Comparison of ENCODE assay signal across 18 cellular contexts in the genomic region with DNA sequence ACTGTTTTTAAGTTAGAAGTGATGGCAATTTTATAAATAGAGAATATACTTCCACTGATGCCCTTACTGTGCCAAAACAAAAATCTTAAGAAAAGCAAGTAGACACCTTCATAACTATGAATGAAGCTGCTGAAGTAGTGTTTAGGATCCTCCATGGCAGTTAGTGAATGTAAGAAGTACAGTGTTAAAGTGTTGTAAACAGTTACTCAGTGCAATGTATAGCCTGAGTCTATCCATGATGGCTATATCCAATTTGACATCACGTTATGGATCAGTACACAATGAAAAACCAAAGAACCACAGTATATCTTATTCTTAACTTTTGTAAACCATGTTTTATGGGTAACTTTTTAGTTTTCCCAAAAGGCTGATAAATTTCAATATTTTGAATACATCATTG. TPM values are rescaled to one million over a fixed set of nuclear protein-coding genes. Genes with fewer than 3 reads are reported as not detected.
DNase-seq lines count a peak whose midpoint lies in the region; ATAC-seq, FAIRE-seq and TF ChIP-seq lines count a peak whose summit lies in the region.
"Had no signal": no experiment of that assay in that cellular context is flagged by ENCODE, and none has a peak within 500 bp of the region (broad histone marks: within the 10 kb centered on the region; RNA-seq: fewer than 3 reads in every experiment).

No MANE protein-coding gene starts in this region.

- FAIRE-seq in GM12891 (lab: Jason Lieb, UNC), result peak; percentile 9
- FAIRE-seq: GM12892, GM18507 had no signal

- no peaks in the 10 kb centered on the region for H3K9me3 Mint-ChIP-seq in memory B cell
- H3K9me3 Mint-ChIP-seq: CD8-positive, alpha-beta memory T cell; HFFc6 had no signal

- H3K27me3 Mint-ChIP-seq in memory B cell, result no peaks in the 10 kb centered on the region
- H3K27me3 Mint-ChIP-seq: B cell; CD8-positive, alpha-beta memory T cell had no signal

- no peak for TF ChIP-seq POLR2A in GM12891 (IDR thresholded peaks at IDR 0.05; ENCODE audit: low read depth, low read length)

- DNase-seq in cardiac muscle cell (ENCODE audit: low read depth in 1 of 2, low spot score in 1 of 2) (no peak), left ventricle myocardium superior (no peak), GM12891 (ENCODE audit: insufficient read length, low spot score) (no peak), RWPE2 (ENCODE audit: low spot score) (no peak), memory B cell (ENCODE audit: low spot score in 2 of 2) (no peak), NCI-H2171 treated with DMSO at 0.1 percent for 48 hours (lab: John Stamatoyannopoulos, UW) (no peak), nucleus accumbens (lab: John Stamatoyannopoulos, UW) (no peak)
- DNase-seq: 8988T; CD8-positive, alpha-beta memory T cell; COR-L47; HCEC 1CT; HFFc6 had no signal

- intact Hi-C loops in left ventricle myocardium superior (cut with micrococcal nuclease), result no loop called here

- H3K4me1 ChIP-seq in cardiac muscle cell (ENCODE audit: low read depth) (peaks cover 7% of the 10 kb centered on the region), RWPE2 (ENCODE audit: insufficient read depth, poor library complexity, severe bottlenecking) (peaks cover 14% of the 10 kb centered on the region)

- H3K36me3 ChIP-seq in cardiac muscle cell (peaks cover 81% of the 10 kb centered on the region), RWPE2 (ENCODE audit: low read depth) (peaks cover 100% of the 10 kb centered on the region)

- H3K4me1 Mint-ChIP-seq in memory B cell, result peaks cover 5% of the 10 kb centered on the region

- peaks cover 7% of the 10 kb centered on the region for H3K36me3 Mint-ChIP-seq in memory B cell

- peak overlapping the region; percentile 17 for H3K27ac Mint-ChIP-seq in memory B cell
- H3K27ac Mint-ChIP-seq: B cell, HFFc6 had no signal

- ATAC-seq in left ventricle myocardium superior, result no peak
- ATAC-seq in RWPE2 (ENCODE audit: low read depth), result peak; percentile 41; the same call in 1 of the 3 replicates
- no peak for ATAC-seq in memory B cell (ENCODE audit: low read depth)
- no peak for ATAC-seq in GM21619 (IDR thresholded peaks at IDR 0.05; ENCODE audit: unreplicated experiment)

- no peak overlapping the region for H3K4me3 ChIP-seq in cardiac muscle cell
- no peak overlapping the region for H3K4me3 ChIP-seq in RWPE2 (ENCODE audit: severe bottlenecking)
- H3K4me3 ChIP-seq: BLaER1 treated with 17β-estradiol and CSF1 and Interleukin-3, amounts not matched to agents 10 nM and 100 nM had no signal

- H3K27ac ChIP-seq in cardiac muscle cell (peak overlapping the region; percentile 10), RWPE2 (ENCODE audit: poor library complexity, severe bottlenecking) (no peak overlapping the region)
- H3K27ac ChIP-seq: BLaER1 treated with 17β-estradiol and CSF1 and Interleukin-3, amounts not matched to agents 10 nM and 100 nM; KMS-11 had no signal

- H3K9me3 ChIP-seq in cardiac muscle cell (ENCODE audit: low read depth), result no peaks in the 10 kb centered on the region
- no peaks in the 10 kb centered on the region for H3K9me3 ChIP-seq in RWPE2 (ENCODE audit: severe bottlenecking)
- H3K9me3 ChIP-seq: BLaER1 treated with 17β-estradiol and CSF1 and Interleukin-3, amounts not matched to agents 10 nM and 100 nM had no signal

- H3K27me3 ChIP-seq in cardiac muscle cell (no peaks in the 10 kb centered on the region), RWPE2 (ENCODE audit: insufficient read depth, poor library complexity, severe bottlenecking) (no peaks in the 10 kb centered on the region)
- H3K27me3 ChIP-seq: BLaER1 treated with 17β-estradiol and CSF1 and Interleukin-3, amounts not matched to agents 10 nM and 100 nM had no signal

- TF ChIP-seq CTCF in cardiac muscle cell (IDR thresholded peaks at IDR 0.05; ENCODE audit: low read depth, low read length) (no peak), RWPE2 (IDR thresholded peaks at IDR 0.05; ENCODE audit: poor library complexity, severe bottlenecking) (no peak)

- no peak overlapping the region for H3K4me3 Mint-ChIP-seq in memory B cell
- H3K4me3 Mint-ChIP-seq: B cell, HFFc6 had no signal

TF ChIP-seq in GM12891, 5 proteins besides CTCF, POLR2A, EP300 and RAD21:
- no peak for TF ChIP-seq PAX5 (IDR thresholded peaks at IDR 0.05; ENCODE audit: insufficient read depth, low read length, severe bottlenecking)
- TF ChIP-seq TAF1 (IDR thresholded peaks at IDR 0.05; ENCODE audit: low read depth, low read length), result no peak
- TF ChIP-seq POU2F2 (IDR thresholded peaks at IDR 0.05; ENCODE audit: low read depth, low read length), result no peak
- TF ChIP-seq SPI1 (IDR thresholded peaks at IDR 0.05; ENCODE audit: low read depth, low read length), result no peak
- TF ChIP-seq POLR2AphosphoS5 (IDR thresholded peaks at IDR 0.05; ENCODE audit: low read depth, low read length), result no peak
TF ChIP-seq in GM12891: peak in this region for 0.

RNA-seq across cellular contexts. Expression of gene CCNG1, which starts 7.1 kb away (rescaled TPM):
- total RNA-seq in cardiac muscle cell, result 120 and 155 TPM in 2 replicates
- 134 and 181 TPM in 2 replicates for polyA plus RNA-seq in cardiac muscle cell
- 85.4 TPM for total RNA-seq in left ventricle myocardium superior
- 143 TPM for polyA plus RNA-seq in GM12891 (2012; ENCODE audit: low read depth, missing spikeins)

RNA-seq across cellular contexts. Expression of gene NUDCD2, which starts 15.4 kb away (rescaled TPM):
- total RNA-seq in cardiac muscle cell, result 9.2 and 16.5 TPM in 2 replicates
- polyA plus RNA-seq in cardiac muscle cell, result 78.6 and 117 TPM in 2 replicates
- total RNA-seq in left ventricle myocardium superior, result 13.9 TPM
- 22.6 TPM for polyA plus RNA-seq in GM12891 (2012; ENCODE audit: low read depth, missing spikeins)

RNA-seq across cellular contexts. Expression of gene HMMR, which starts 15.9 kb away (rescaled TPM):
- total RNA-seq in cardiac muscle cell (7.8 and 46.5 TPM in 2 replicates), left ventricle myocardium superior (0.72 TPM)
- 7.8 and 36.2 TPM in 2 replicates for polyA plus RNA-seq in cardiac muscle cell
- polyA plus RNA-seq in GM12891 (2012; ENCODE audit: low read depth, missing spikeins), result 31.1 TPM
